In the genomic region with DNA sequence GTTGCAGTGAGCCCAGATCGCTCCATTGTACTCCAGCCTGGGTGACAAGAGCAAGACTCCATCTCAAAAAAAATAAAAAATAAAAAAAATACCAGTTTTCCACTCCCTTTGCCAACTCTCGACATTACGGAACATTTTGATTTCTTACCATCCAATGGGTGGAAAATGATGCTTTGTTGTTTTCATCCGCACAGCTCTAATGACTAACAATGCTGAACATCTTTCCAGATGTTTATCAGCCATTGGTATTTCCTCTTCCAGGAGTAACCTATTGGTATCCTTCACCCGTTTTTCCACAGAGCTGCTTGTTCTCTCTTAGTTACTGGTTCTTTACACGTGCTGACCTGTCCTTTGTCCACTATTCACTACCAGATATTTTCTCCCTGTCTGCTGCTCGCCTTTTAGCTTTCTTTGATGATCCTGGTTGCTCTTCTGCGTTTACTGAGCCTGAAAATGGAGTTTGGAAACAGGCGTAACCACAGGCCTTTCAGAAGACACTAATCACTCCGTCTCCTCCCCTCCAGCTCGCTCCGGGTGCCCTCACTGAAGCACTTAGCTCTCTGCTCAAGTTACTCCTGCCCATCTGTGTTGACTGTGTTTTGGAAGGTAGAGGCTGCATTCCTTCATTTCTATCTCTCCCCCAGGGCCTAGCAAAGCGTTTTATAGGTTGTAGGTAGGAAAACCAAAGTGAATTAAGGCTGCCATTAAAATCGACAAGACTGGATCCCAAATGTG, we compare ENCODE assay signal across 1 cellular context.
TF ChIP-seq lines count a peak whose summit lies in the region.

No MANE protein-coding gene starts in this region.

TF ChIP-seq in HEK293T, 16 proteins besides CTCF, POLR2A, EP300 and RAD21 (continued from another document):
- TF ChIP-seq PKNOX1 (IDR thresholded peaks at IDR 0.05) = no peak
